In genomic region chr4:143346208-143346607, GRCh38 we compare ENCODE assay signal across 14 cellular contexts. TPM values are rescaled to one million over a fixed set of nuclear protein-coding genes. Genes with fewer than 3 reads are reported as not detected.
DNase-seq lines count a peak whose midpoint lies in the region; TF ChIP-seq lines count a peak whose summit lies in the region.
"Had no signal": no experiment of that assay in that cellular context is flagged by ENCODE, and none has a peak within 500 bp of the region (broad histone marks: within the 10 kb centered on the region; RNA-seq: fewer than 3 reads in every experiment).

No MANE protein-coding gene starts in this region.

- 34 to 62% (median 44%) methylated on average over 2 of the region's 2 CpGs for WGBS in stomach, 5 donors

- no peaks in the 10 kb centered on the region for H3K36me3 Mint-ChIP-seq in chondrocyte (ENCODE audit: low read depth)

- no peak for TF ChIP-seq EP300 in stomach (IDR thresholded peaks at IDR 0.05)

- no peaks in the 10 kb centered on the region for H3K27me3 Mint-ChIP-seq in chondrocyte (ENCODE audit: low read depth)

- no peak for TF ChIP-seq POLR2A in stomach (IDR thresholded peaks at IDR 0.05)

- no peak overlapping the region for H3K4me3 Mint-ChIP-seq in chondrocyte (ENCODE audit: unreplicated experiment)

- peak; percentile 33 for DNase-seq in LoVo (ENCODE audit: low spot score)
- DNase-seq in chondrocyte (ENCODE audit: low spot score): no peak
- peak; percentile 45 for DNase-seq in kidney epithelial cell (ENCODE audit: low read depth)
- no peak for DNase-seq in stomach
- no peak for DNase-seq in COR-L47 (lab: John Stamatoyannopoulos, UW)
- no peak for DNase-seq in DMS53 (lab: John Stamatoyannopoulos, UW)
- DNase-seq in NCI-H2107 (lab: John Stamatoyannopoulos, UW): no peak
- no peak for DNase-seq in SJCRH30
- DNase-seq: activated CD4-positive, alpha-beta T cell treated with anti-CD3 and anti-CD28 coated beads, Interleukin-2, amount 50 U/mL, for 4 hours; glutamatergic neuron; NCI-H2171 treated with DMSO at 0.1 percent for 48 hours; Peyer's patch had no signal

- H3K27me3 ChIP-seq in kidney epithelial cell (ENCODE audit: control insufficient read depth, insufficient read depth, low read length) (no peaks in the 10 kb centered on the region), stomach (no peaks in the 10 kb centered on the region), SJCRH30 (no peaks in the 10 kb centered on the region)
- H3K27me3 ChIP-seq: Peyer's patch had no signal

- peaks cover 53% of the 10 kb centered on the region for H3K4me1 Mint-ChIP-seq in chondrocyte (ENCODE audit: low read depth)

- TF ChIP-seq CTCF in chondrocyte (IDR thresholded peaks at IDR 0.05) (no peak), kidney epithelial cell (IDR thresholded peaks at IDR 0.05; ENCODE audit: insufficient read depth, low read length, poor library complexity, severe bottlenecking) (no peak), stomach (IDR thresholded peaks at IDR 0.05) (no peak)

- no peaks in the 10 kb centered on the region for H3K36me3 ChIP-seq in kidney epithelial cell (ENCODE audit: control insufficient read depth, insufficient read depth, low read length)
- no peaks in the 10 kb centered on the region for H3K36me3 ChIP-seq in stomach
- no peaks in the 10 kb centered on the region for H3K36me3 ChIP-seq in SJCRH30
- H3K36me3 ChIP-seq: Peyer's patch had no signal

- H3K9me3 ChIP-seq in stomach (no peaks in the 10 kb centered on the region), SJCRH30 (replicated peaks) (no peaks in the 10 kb centered on the region)
- H3K9me3 ChIP-seq: Peyer's patch had no signal

- peaks cover 14 to 25% (median 19%) of the 10 kb centered on the region in 4 donors for H3K4me1 ChIP-seq in stomach
- H3K4me1 ChIP-seq in SJCRH30: no peaks in the 10 kb centered on the region
- H3K4me1 ChIP-seq: parathyroid adenoma had no signal

- intact Hi-C loops in stomach (cut with DNase I; ENCODE audit: low total_unique reads): loop anchor here (10.0 kb wide), 1 partner anchor 49 kb away; no protein-coding TSS in a partner anchor

- H3K9me3 Mint-ChIP-seq in chondrocyte (ENCODE audit: low read depth): no peaks in the 10 kb centered on the region
- H3K9me3 Mint-ChIP-seq: activated T-helper 2 cell treated with anti-CD3 and anti-CD28 coated beads, Interferon-gamma antibody, Interleukin-2, Interleukin-4, amounts not matched to agents 10 μg/mL and 5 μg/mL and 100 μg/mL, durations not matched to agents 14 hours and 24 hours and 36 hours had no signal

- H3K27ac Mint-ChIP-seq in chondrocyte (ENCODE audit: unreplicated experiment): peak overlapping the region; percentile 68
- H3K27ac Mint-ChIP-seq: activated T-helper 2 cell treated with anti-CD3 and anti-CD28 coated beads, Interferon-gamma antibody, Interleukin-2, Interleukin-4, amounts not matched to agents 10 μg/mL and 5 μg/mL and 100 μg/mL, durations not matched to agents 14 hours and 24 hours and 36 hours had no signal

- H3K27ac ChIP-seq in stomach (peak overlapping the region in 4 of 5 donors; percentile 44 to 74 (median 60)), SJCRH30 (no peak overlapping the region)
- H3K27ac ChIP-seq: parathyroid adenoma, Peyer's patch had no signal

- H3K4me3 ChIP-seq in kidney epithelial cell (ENCODE audit: low read depth, low read length): no peak overlapping the region
- no peak overlapping the region for H3K4me3 ChIP-seq in stomach
- H3K4me3 ChIP-seq in SJCRH30: no peak overlapping the region
- H3K4me3 ChIP-seq: Peyer's patch had no signal

RNA-seq across cellular contexts. Expression of gene GAB1, which starts 9.5 kb away (rescaled TPM):
- total RNA-seq in chondrocyte (30.1 to 52.2 TPM (median 33.2 TPM) in 3 replicates), kidney epithelial cell (14.9 and 17.2 TPM in 2 replicates), stomach (100 to 1,000 TPM in 1 of 5 donors, 10 to 100 TPM in 4; 25.1 to 101 (median 60.8) TPM)
- 1 to 10 TPM; 3.2 to 4.8 (median 4.3) TPM for polyA plus RNA-seq in stomach
- 14.0 and 15.1 TPM in 2 replicates for total RNA-seq in SJCRH30 (2014; rRNA removed; shearing (Covaris generic))

Comparison
In these comparisons a context has a peak if more than half of its experiments do, and no peak if none do; other contexts are left out.
1. DNase-seq: peak in LoVo (single experiment) and kidney epithelial cell (single experiment); none in chondrocyte (single experiment), stomach (single experiment), COR-L47 (single experiment), DMS53 (single experiment), NCI-H2107 (single experiment) and SJCRH30 (0 of 2).